Comparison of ENCODE assay signal across 29 cellular contexts in genomic region chr6:107443066-107443903, GRCh38. TPM values are rescaled to one million over a fixed set of nuclear protein-coding genes. Genes with fewer than 3 reads are reported as not detected.
DNase-seq lines count a peak whose midpoint lies in the region; ATAC-seq, FAIRE-seq and TF ChIP-seq lines count a peak whose summit lies in the region.
"Had no signal": no experiment of that assay in that cellular context is flagged by ENCODE, and none has a peak within 500 bp of the region (broad histone marks: within the 10 kb centered on the region; RNA-seq: fewer than 3 reads in every experiment).

No MANE protein-coding gene starts in this region.

- in situ Hi-C loops in IMR-90 (cut with MboI; ENCODE audit: low sequenced_read_pairs), result no loop called here

- TF ChIP-seq CTCF in IMR-90 (conservative IDR thresholded peaks at IDR 0.05; ENCODE audit: low read depth, low read length), result no peak
- no peak for TF ChIP-seq CTCF in bronchial epithelial cell (IDR thresholded peaks at IDR 0.05; ENCODE audit: insufficient read depth, low read length, severe bottlenecking)
- no peak for TF ChIP-seq CTCF in neural progenitor cell (IDR thresholded peaks at IDR 0.05)
- no peak for TF ChIP-seq CTCF in esophagus muscularis mucosa (IDR thresholded peaks at IDR 0.05)

- FAIRE-seq in bronchial epithelial cell (lab: Jason Lieb, UNC), result no peak
- FAIRE-seq: RCC 7860 had no signal

- H3K14ac ChIP-seq in IMR-90 (replicated peaks; ENCODE audit: low read depth, low read length), result 0 out of 2 replicates have a peak overlapping the region, but pooled peaks have one; percentile 34

- 0 out of 2 replicates have a peak overlapping the region, but pooled peaks have one; percentile 18 for H2BK20ac ChIP-seq in IMR-90 (ENCODE audit: low read depth, low read length)

- no peak overlapping the region; the same call in 1 of the 2 replicates for H4K5ac ChIP-seq in IMR-90 (ENCODE audit: low read depth, low read length)

- no peak overlapping the region for H2AK5ac ChIP-seq in IMR-90 (ENCODE audit: low read depth, low read length)

- peaks cover 14% of the 10 kb centered on the region for H3K36me3 Mint-ChIP-seq in neural progenitor cell

- intact Hi-C loops in IMR-90 (cut with micrococcal nuclease), result no loop called here
- intact Hi-C loops in esophagus muscularis mucosa (cut with DNase I), result no loop called here

- H3K4me3 ChIP-seq in IMR-90 (ENCODE audit: insufficient read depth, low read depth, low read length), result no peak overlapping the region
- no peak overlapping the region for H3K4me3 ChIP-seq in bronchial epithelial cell (ENCODE audit: low read depth, low read length)
- H3K4me3 ChIP-seq in neural progenitor cell, result no peak overlapping the region
- no peak overlapping the region for H3K4me3 ChIP-seq in esophagus muscularis mucosa
- H3K4me3 ChIP-seq: lung had no signal

- TF ChIP-seq POLR2A in IMR-90 (IDR thresholded peaks at IDR 0.05; ENCODE audit: low read depth, low read length) (no peak), esophagus muscularis mucosa (IDR thresholded peaks at IDR 0.05; ENCODE audit: low read depth) (no peak)

- H3K4me1 ChIP-seq in IMR-90 (ENCODE audit: control insufficient read depth, insufficient read depth, low read length) (peaks cover 6% of the 10 kb centered on the region), neural progenitor cell (no peaks in the 10 kb centered on the region), esophagus muscularis mucosa (no peaks in the 10 kb centered on the region)

- no peak overlapping the region for H2AFZ ChIP-seq in IMR-90 (replicated peaks; ENCODE audit: low read length, poor library complexity)
- H2AFZ ChIP-seq in neural progenitor cell (replicated peaks), result no peak overlapping the region

- H2BK5ac ChIP-seq in IMR-90 (ENCODE audit: low read depth, low read length, poor library complexity, severe bottlenecking), result no peak overlapping the region

- H2BK15ac ChIP-seq in IMR-90 (ENCODE audit: low read depth, low read length), result no peak overlapping the region

- H2BK120ac ChIP-seq in IMR-90 (ENCODE audit: low read depth, low read length), result no peak overlapping the region

- H3K27me3 ChIP-seq in IMR-90 (ENCODE audit: control insufficient read depth, insufficient read depth, low read length) (no peaks in the 10 kb centered on the region), bronchial epithelial cell (ENCODE audit: control insufficient read depth, insufficient read depth, low read length) (no peaks in the 10 kb centered on the region), neural progenitor cell (no peaks in the 10 kb centered on the region), esophagus muscularis mucosa (no peaks in the 10 kb centered on the region)

- H3K4me1 Mint-ChIP-seq in neural progenitor cell, result no peaks in the 10 kb centered on the region
- H3K4me1 Mint-ChIP-seq: endodermal cell, WTC11 had no signal

- dilution Hi-C loops in IMR-90 (cut with HindIII; ENCODE audit: low sequenced_read_pairs, unreplicated experiment), result no loop called here

- H3K56ac ChIP-seq in IMR-90 (ENCODE audit: extremely low read depth, insufficient read depth, low read length), result no peak overlapping the region

- DNase-seq in EL, result peak; percentile 71
- DNase-seq in IMR-90, result peak; percentile 51
- peak; percentile 7 for DNase-seq in bronchial epithelial cell (ENCODE audit: low read depth)
- peak; percentile 68 for DNase-seq in myocyte (ENCODE audit: low read depth)
- DNase-seq in NCI-H526 (lab: John Stamatoyannopoulos, UW), result no peak
- no peak for DNase-seq in neural progenitor cell (ENCODE audit: low spot score)
- DNase-seq in esophagus muscularis mucosa (ENCODE audit: extremely low spot score), result no peak
- no peak for DNase-seq in superior temporal gyrus (ENCODE audit: extremely low spot score)
- DNase-seq: activated CD4-positive, alpha-beta T cell treated with anti-CD3 and anti-CD28 coated beads, Interleukin-2, amount 10 ng/mL, durations not matched to agents 24 days and 14 days; activated effector memory CD4-positive, alpha-beta T cell treated with anti-CD3 and anti-CD28 coated beads, Interleukin-2, amount 50 U/mL, for 16 hours; activated T-cell treated with anti-CD3 and anti-CD28 coated beads, Interleukin-2, amount 50 U/mL, for 1 hour; endodermal cell; GF-D8; GOT3; hippocampal formation; left cardiac atrium; NCI-H146; NCI-H2107; NCI-H345; NCI-H774; trophoblast cell had no signal

- H4K8ac ChIP-seq in IMR-90 (ENCODE audit: low read depth in 2 of 2, low read length in 2 of 2), result no peak overlapping the region

- no peak overlapping the region for H3K18ac ChIP-seq in IMR-90 (ENCODE audit: low read depth, low read length)

- H3K9ac ChIP-seq in IMR-90 (ENCODE audit: low read depth, low read length) (no peak overlapping the region), neural progenitor cell (no peak overlapping the region)

- TF ChIP-seq EP300 in esophagus muscularis mucosa (IDR thresholded peaks at IDR 0.05), result no peak

- peaks cover 12% of the 10 kb centered on the region for H3K79me2 ChIP-seq in neural progenitor cell (ENCODE audit: low read depth)

- H3K27ac ChIP-seq in IMR-90 (ENCODE audit: insufficient read depth, low read length) (no peak overlapping the region), neural progenitor cell (no peak overlapping the region), esophagus muscularis mucosa (replicated peaks in 1 of 4) (no peak overlapping the region)
- H3K27ac ChIP-seq: C4-2B had no signal

- no peak overlapping the region for H2AK9ac ChIP-seq in IMR-90 (replicated peaks; ENCODE audit: low read depth, low read length, poor library complexity)

- no peak for TF ChIP-seq RAD21 in IMR-90 (IDR thresholded peaks at IDR 0.05; ENCODE audit: low read length)

- H3K79me1 ChIP-seq in IMR-90 (ENCODE audit: low read depth in 1 of 2, low read length in 2 of 2), result peaks cover 31 to 45% of the 10 kb centered on the region in 2 experiments

- POLR2A ChIA-PET in IMR-90 (lab: Charles Lee; ENCODE audit: unreplicated experiment), result no interaction called here

- H4K91ac ChIP-seq in IMR-90 (ENCODE audit: insufficient read depth, low read depth, low read length), result no peak overlapping the region

- no peaks in the 10 kb centered on the region for H3K27me3 Mint-ChIP-seq in neural progenitor cell (ENCODE audit: insufficient read depth, low read depth)
- H3K27me3 Mint-ChIP-seq: activated CD4-positive, alpha-beta T cell treated with anti-CD3 and anti-CD28 coated beads, Interleukin-2, amount 10 ng/mL, durations not matched to agents 24 days and 14 days; dendritic cell treated with granulocyte-macrophage colony-stimulating factor and Interleukin-4, amounts not matched to agents 40 ng/mL and 50 ng/mL, for 4 days; natural killer cell treated with Interleukin-12 subunit alpha and Interleukin-12 subunit beta and Interleukin-15 and Interleukin-18, amount 100 ng/mL, for 72 hours had no signal

- H3K9me3 ChIP-seq in IMR-90 (ENCODE audit: control insufficient read depth, insufficient read depth, low read length) (peaks cover 7% of the 10 kb centered on the region), neural progenitor cell (ENCODE audit: low read depth) (peaks cover 13% of the 10 kb centered on the region), esophagus muscularis mucosa (peaks cover 0 to 11% (median 3%) of the 10 kb centered on the region in 4 donors)

- CTCF ChIA-PET in IMR-90 (lab: Yijun Ruan, JAX), result interaction anchor here (1.0 to 1.1 kb wide), 2 partner anchors 11 to 48 kb away, joined by 3 to 4 read pairs; no protein-coding TSS in a partner anchor

- H4K20me1 ChIP-seq in IMR-90 (ENCODE audit: insufficient read depth, low read length) (no peaks in the 10 kb centered on the region), neural progenitor cell (ENCODE audit: low read depth) (no peaks in the 10 kb centered on the region)

- H3K23ac ChIP-seq in IMR-90 (ENCODE audit: low read depth, low read length), result 0 out of 2 replicates have a peak overlapping the region, but pooled peaks have one; percentile 41

- no peaks in the 10 kb centered on the region for H3K9me1 ChIP-seq in IMR-90 (ENCODE audit: insufficient read depth, low read length)

- no peak overlapping the region for H3K4ac ChIP-seq in IMR-90 (ENCODE audit: low read depth, low read length)

- WGBS in IMR-90 (ENCODE audit: extremely low coverage in 2 of 2, insufficient read length in 1 of 2), 2 experiments, result no CpG with 5 or more reads among the region's 5 CpGs
- WGBS in esophagus muscularis mucosa, result 90% methylated on average over 5 of the region's 5 CpGs

- no peak overlapping the region for H3K4me3 Mint-ChIP-seq in neural progenitor cell
- H3K4me3 Mint-ChIP-seq: activated CD4-positive, alpha-beta T cell treated with anti-CD3 and anti-CD28 coated beads, Interleukin-2, amount 10 ng/mL, durations not matched to agents 24 days and 14 days; dendritic cell treated with granulocyte-macrophage colony-stimulating factor and Interleukin-4, amounts not matched to agents 40 ng/mL and 50 ng/mL, for 4 days; endodermal cell; natural killer cell treated with Interleukin-12 subunit alpha and Interleukin-12 subunit beta and Interleukin-15 and Interleukin-18, amount 100 ng/mL, for 72 hours; stimulated activated effector memory CD8-positive, alpha-beta T cell treated with anti-CD3 and anti-CD28 coated beads, Interleukin-12 subunit alpha, Interleukin-12 subunit beta, amount 100 ng/mL, for 72 hours; WTC11 had no signal

- BruUV-seq in IMR-90 (replicated peaks; lab: Mats Ljungman, UMichigan), result no TSS peak

- peaks cover 25% of the 10 kb centered on the region for H3K9me3 Mint-ChIP-seq in neural progenitor cell

- H3K36me3 ChIP-seq in IMR-90 (ENCODE audit: control insufficient read depth, insufficient read depth, low read length), result no peaks in the 10 kb centered on the region
- H3K36me3 ChIP-seq in bronchial epithelial cell (ENCODE audit: control insufficient read depth, insufficient read depth, low read length), result no peaks in the 10 kb centered on the region
- no peaks in the 10 kb centered on the region for H3K36me3 ChIP-seq in neural progenitor cell
- no peaks in the 10 kb centered on the region for H3K36me3 ChIP-seq in esophagus muscularis mucosa

- H3K4me2 ChIP-seq in IMR-90 (ENCODE audit: low read depth, low read length), result no peak overlapping the region
- no peak overlapping the region for H3K4me2 ChIP-seq in neural progenitor cell

- H3K27ac Mint-ChIP-seq in neural progenitor cell, result no peak overlapping the region
- H3K27ac Mint-ChIP-seq: activated CD4-positive, alpha-beta T cell treated with anti-CD3 and anti-CD28 coated beads, Interleukin-2, amount 10 ng/mL, durations not matched to agents 24 days and 14 days; dendritic cell treated with granulocyte-macrophage colony-stimulating factor and Interleukin-4, amounts not matched to agents 40 ng/mL and 50 ng/mL, for 4 days; endodermal cell; natural killer cell treated with Interleukin-12 subunit alpha and Interleukin-12 subunit beta and Interleukin-15 and Interleukin-18, amount 100 ng/mL, for 72 hours; stimulated activated effector memory CD8-positive, alpha-beta T cell treated with anti-CD3 and anti-CD28 coated beads, Interleukin-12 subunit alpha, Interleukin-12 subunit beta, amount 100 ng/mL, for 72 hours; WTC11 had no signal

- no peaks in the 10 kb centered on the region for H3F3A ChIP-seq in neural progenitor cell (ENCODE audit: low read depth)

- peak; percentile 24; the same call in 1 of the 2 replicates for ATAC-seq in IMR-90 (ENCODE audit: low read depth)
- ATAC-seq: esophagus mucosa; left cardiac atrium; natural killer cell treated with Interleukin-12 subunit alpha and Interleukin-12 subunit beta and Interleukin-15 and Interleukin-18, amount 100 ng/mL, for 72 hours; stimulated activated effector memory CD8-positive, alpha-beta T cell treated with anti-CD3 and anti-CD28 coated beads, Interleukin-12 subunit alpha, Interleukin-12 subunit beta, amount 100 ng/mL, for 72 hours; WTC11 had no signal

RNA-seq across cellular contexts. Expression of gene PDSS2, which starts 16.1 kb away (rescaled TPM):
- total RNA-seq in IMR-90 (2012; rRNA removed) (8.6 and 8.9 TPM in 2 replicates), bronchial epithelial cell (8.2 and 18.2 TPM in 2 replicates), myocyte (11.6 and 87.6 TPM in 2 replicates), neural progenitor cell (ENCODE audit: low replicate concordance) (11.6 and 14.9 TPM in 2 replicates), esophagus muscularis mucosa (10 to 100 TPM in 1 of 4 donors, 1 to 10 TPM in 3; 6.6 to 10.8 (median 8.7) TPM)
- polyA plus RNA-seq in IMR-90 (2012; rRNA removed), result 9.2 and 10.1 TPM in 2 replicates
- 6.2 and 8.7 TPM in 2 replicates for polyA plus RNA-seq in IMR-90 (2012; cell fraction: cytosol; rRNA removed)
- polyA plus RNA-seq in IMR-90 (2012; cell fraction: nucleus; rRNA removed; ENCODE audit: low replicate concordance), result 4.5 and 4.9 TPM in 2 replicates
- polyA plus RNA-seq in myocyte (2012), result 9.6 TPM

RNA-seq across cellular contexts. Expression of gene SOBP, which starts 46.6 kb away (rescaled TPM):
- 0.72 and 1.1 TPM in 2 replicates for total RNA-seq in IMR-90 (2012; rRNA removed)
- 0.60 and 0.99 TPM in 2 replicates for polyA plus RNA-seq in IMR-90 (2012; rRNA removed)
- 0.15 and 1.0 TPM in 2 replicates for polyA plus RNA-seq in IMR-90 (2012; cell fraction: cytosol; rRNA removed)
- polyA plus RNA-seq in IMR-90 (2012; cell fraction: nucleus; rRNA removed; ENCODE audit: low replicate concordance), result 1.8 and 2.6 TPM in 2 replicates
- total RNA-seq in bronchial epithelial cell, result 0.26 and 0.38 TPM in 2 replicates
- total RNA-seq in myocyte, result 0.21 and 0.42 TPM in 2 replicates
- polyA plus RNA-seq in myocyte (2012), result 2.3 TPM
- 11.0 and 12.6 TPM in 2 replicates for total RNA-seq in neural progenitor cell (ENCODE audit: low replicate concordance)
- total RNA-seq in esophagus muscularis mucosa, result 10 to 100 TPM; 18.6 to 44.1 (median 27.6) TPM

Comparison
In these comparisons a context has a peak if more than half of its experiments do, and no peak if none do; other contexts are left out.
1. DNase-seq: peak in EL (single experiment), IMR-90 (single experiment), bronchial epithelial cell (single experiment) and myocyte (single experiment); none in NCI-H526 (0 of 2), neural progenitor cell (single experiment), esophagus muscularis mucosa (single experiment) and superior temporal gyrus (single experiment).